1 cellular context compared by ENCODE assay signal in genomic region chr4:122661661-122662160, GRCh38.
TF ChIP-seq lines count a peak whose summit lies in the region.

No MANE protein-coding gene starts in this region.

TF ChIP-seq in H1, 55 proteins besides CTCF, POLR2A, EP300 and RAD21:
- TF ChIP-seq EZH2 (IDR thresholded peaks at IDR 0.05; ENCODE audit: low read depth, low read length, severe bottlenecking) = no peak
- TF ChIP-seq MAFK (IDR thresholded peaks at IDR 0.05; ENCODE audit: low read depth, low read length) = no peak
- TF ChIP-seq KDM4A (IDR thresholded peaks at IDR 0.05; ENCODE audit: low read depth, low read length, severe bottlenecking) = no peak
- no peak for TF ChIP-seq BCL11A (IDR thresholded peaks at IDR 0.05; ENCODE audit: low read depth in 2 of 2, low read length in 2 of 2)
